In the genomic region with DNA sequence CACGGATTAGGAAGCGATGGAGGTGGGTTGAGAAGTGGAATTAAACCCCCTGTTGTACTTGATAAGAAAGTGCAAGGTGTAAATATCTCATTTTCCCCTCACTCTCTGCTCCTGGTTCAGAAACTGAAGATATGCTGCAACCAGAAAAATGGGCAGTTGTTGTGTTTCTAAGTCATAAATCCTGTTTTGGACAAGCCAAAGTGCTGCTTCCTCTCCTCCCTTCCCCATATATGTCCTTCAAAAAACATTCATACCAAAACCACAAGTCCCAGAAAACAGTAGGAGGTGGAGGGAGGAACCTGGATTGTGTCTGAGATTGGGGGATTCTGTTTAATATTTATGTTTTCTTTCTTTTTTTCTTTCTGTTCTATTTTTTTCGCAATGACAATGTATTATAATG, we compare ENCODE assay signal across 25 cellular contexts.
"Had no signal": no experiment of that assay in that cellular context is flagged by ENCODE, and none has a peak within 500 bp of the region (broad histone marks: within the 10 kb centered on the region; RNA-seq: fewer than 3 reads in every experiment).

No MANE protein-coding gene starts in this region.

- ATAC-seq: foreskin keratinocyte; left colon; left ventricle myocardium superior; lower lobe of right lung; naive thymus-derived CD8-positive, alpha-beta T cell; psoas muscle; right cardiac atrium; stimulated activated effector memory CD8-positive, alpha-beta T cell treated with anti-CD3 and anti-CD28 coated beads, Interleukin-12 subunit alpha, Interleukin-12 subunit beta, amount 100 ng/mL, for 72 hours had no signal

- H3K36me3 Mint-ChIP-seq: immature natural killer cell; naive thymus-derived CD8-positive, alpha-beta T cell; stimulated activated effector memory CD8-positive, alpha-beta T cell treated with anti-CD3 and anti-CD28 coated beads, Interleukin-12 subunit alpha, Interleukin-12 subunit beta, amount 100 ng/mL, for 72 hours had no signal

- H3K4me3 Mint-ChIP-seq: dendritic cell treated with granulocyte-macrophage colony-stimulating factor and Interleukin-4, amounts not matched to agents 40 ng/mL and 50 ng/mL, for 4 days; immature natural killer cell; naive thymus-derived CD8-positive, alpha-beta T cell; nephron progenitor cell; stimulated activated effector memory CD8-positive, alpha-beta T cell treated with anti-CD3 and anti-CD28 coated beads, Interleukin-12 subunit alpha, Interleukin-12 subunit beta, amount 100 ng/mL, for 72 hours had no signal

- H3K9me3 Mint-ChIP-seq: dendritic cell treated with granulocyte-macrophage colony-stimulating factor and Interleukin-4, amounts not matched to agents 40 ng/mL and 50 ng/mL, for 4 days; immature natural killer cell; naive thymus-derived CD8-positive, alpha-beta T cell; nephron progenitor cell; stimulated activated effector memory CD8-positive, alpha-beta T cell treated with anti-CD3 and anti-CD28 coated beads, Interleukin-12 subunit alpha, Interleukin-12 subunit beta, amount 100 ng/mL, for 72 hours had no signal

- H3K4me1 ChIP-seq: esophagus muscularis mucosa, lower lobe of right lung, psoas muscle, sigmoid colon, thyroid gland, vagina had no signal

- H3K27me3 ChIP-seq: esophagus muscularis mucosa, foreskin keratinocyte, ovary, sigmoid colon, stomach, thyroid gland, vagina had no signal

- H3K27ac ChIP-seq: esophagus muscularis mucosa, foreskin keratinocyte, lower lobe of right lung, ovary, psoas muscle, sigmoid colon, stomach, thyroid gland, vagina had no signal

- H3K36me3 ChIP-seq: esophagus muscularis mucosa, lower lobe of right lung, ovary, sigmoid colon, stomach, thyroid gland, vagina had no signal

- H3K27ac Mint-ChIP-seq: dendritic cell treated with granulocyte-macrophage colony-stimulating factor and Interleukin-4, amounts not matched to agents 40 ng/mL and 50 ng/mL, for 4 days; immature natural killer cell; naive thymus-derived CD8-positive, alpha-beta T cell; nephron progenitor cell; stimulated activated effector memory CD8-positive, alpha-beta T cell treated with anti-CD3 and anti-CD28 coated beads, Interleukin-12 subunit alpha, Interleukin-12 subunit beta, amount 100 ng/mL, for 72 hours had no signal

- H3K9me3 ChIP-seq: esophagus muscularis mucosa, lower lobe of right lung, ovary, psoas muscle, sigmoid colon, stomach, thyroid gland, vagina had no signal

- DNase-seq: effector CD8-positive, alpha-beta T cell; foreskin keratinocyte; hypothalamus; immature natural killer cell; kidney glomerular epithelial cell; left colon; left ventricle myocardium superior; lower lobe of right lung; naive thymus-derived CD8-positive, alpha-beta T cell; nephron progenitor cell; nucleus accumbens; ovary; psoas muscle; right cardiac atrium; sigmoid colon; stimulated activated CD4-positive, alpha-beta T cell treated with anti-CD3 and anti-CD28 coated beads, Interleukin-2, amount 100 ng/mL, for 24 hours; stimulated activated CD4-positive, alpha-beta T cell treated with anti-CD3 and anti-CD28 coated beads, Interleukin-4, amount 100 ng/mL, for 24 hours; stimulated activated naive CD4-positive, alpha-beta T cell treated with Interleukin-2 at 50 U/mL for 16 hours; stomach; thyroid gland; trophoblast cell had no signal

- H3K4me3 ChIP-seq: esophagus muscularis mucosa, lower lobe of right lung, ovary, psoas muscle, sigmoid colon, stomach, thyroid gland, vagina had no signal
